In genomic region chr6:15654250-15654649, GRCh38 we compare ENCODE assay signal across 1 cellular context.
TF ChIP-seq lines count a peak whose summit lies in the region.

No MANE protein-coding gene starts in this region.

TF ChIP-seq in IMR-90, 13 proteins besides CTCF, POLR2A, EP300 and RAD21 (continued from another document):
- TF ChIP-seq USF2 (IDR thresholded peaks at IDR 0.05; ENCODE audit: low read depth, low read length) (no peak), BHLHE40 (IDR thresholded peaks at IDR 0.05; ENCODE audit: low read depth, low read length) (no peak), RFX5 (IDR thresholded peaks at IDR 0.05; ENCODE audit: low read depth, low read length) (no peak), CEBPB (IDR thresholded peaks at IDR 0.05; ENCODE audit: low read depth, low read length) (no peak), MAFK (IDR thresholded peaks at IDR 0.05; ENCODE audit: low read depth, low read length) (no peak)
